25 cellular contexts compared by ENCODE assay signal in genomic region chr10:1128649-1129048, GRCh38.
DNase-seq lines count a peak whose midpoint lies in the region; ATAC-seq, FAIRE-seq and TF ChIP-seq lines count a peak whose summit lies in the region.
"Had no signal": no experiment of that assay in that cellular context is flagged by ENCODE, and none has a peak within 500 bp of the region (broad histone marks: within the 10 kb centered on the region; RNA-seq: fewer than 3 reads in every experiment).

No MANE protein-coding gene starts in this region.

- H3K4me1 ChIP-seq in GM23248 (ENCODE audit: insufficient read depth) = no peaks in the 10 kb centered on the region
- no peaks in the 10 kb centered on the region for H3K4me1 ChIP-seq in GM12878 (ENCODE audit: control insufficient read depth, insufficient read depth, low read length)
- H3K4me1 ChIP-seq: BE2C had no signal

- peaks cover 11% of the 10 kb centered on the region for H3K4me1 Mint-ChIP-seq in activated CD4-positive, alpha-beta memory T cell treated with anti-CD3 and anti-CD28 coated beads, Interleukin-2, amount 10 ng/mL, durations not matched to agents 7 days and 5 days
- peaks cover 5% of the 10 kb centered on the region for H3K4me1 Mint-ChIP-seq in activated CD4-positive, alpha-beta memory T cell treated with anti-CD3 and anti-CD28 coated beads for 36 hours (ENCODE audit: low read depth)
- H3K4me1 Mint-ChIP-seq: CD14-positive monocyte had no signal

- TF ChIP-seq POLR2A in GM12878 (IDR thresholded peaks at IDR 0.05; ENCODE audit: low read depth, low read length) = no peak

- H3K36me3 ChIP-seq in GM23248 (ENCODE audit: low read depth) (peaks cover 27% of the 10 kb centered on the region), GM12878 (ENCODE audit: control insufficient read depth in 2 of 2, insufficient read depth in 2 of 2, low read length in 1 of 2) (peaks cover 23 to 24% of the 10 kb centered on the region in 2 experiments)

- H4K20me1 ChIP-seq in GM23248 (ENCODE audit: insufficient read depth) = no peaks in the 10 kb centered on the region
- no peaks in the 10 kb centered on the region for H4K20me1 ChIP-seq in GM12878 (ENCODE audit: control insufficient read depth, insufficient read depth)

- no peaks in the 10 kb centered on the region for H3K27me3 Mint-ChIP-seq in activated CD4-positive, alpha-beta memory T cell treated with anti-CD3 and anti-CD28 coated beads, Interleukin-2, amount 10 ng/mL, durations not matched to agents 7 days and 5 days
- H3K27me3 Mint-ChIP-seq in activated CD4-positive, alpha-beta memory T cell treated with anti-CD3 and anti-CD28 coated beads for 36 hours = no peaks in the 10 kb centered on the region
- H3K27me3 Mint-ChIP-seq: CD4-positive, alpha-beta T cell; CD8-positive, alpha-beta memory T cell had no signal

- H3K9me3 ChIP-seq in GM23248 (ENCODE audit: low read depth) = no peaks in the 10 kb centered on the region
- H3K9me3 ChIP-seq in GM12878 (replicated peaks; ENCODE audit: control insufficient read depth, insufficient read depth, low read length) = no peaks in the 10 kb centered on the region
- H3K9me3 ChIP-seq: BE2C had no signal

- WGBS in GM23248 (ENCODE audit: low coverage in 1 of 2, low lambda C conversion rate in 2 of 2, missing lambda C conversion rate in 2 of 2), 2 experiments = 93% methylated on average over 20 to 21 of the region's 21 CpGs
- WGBS in GM12878 (ENCODE audit: insufficient coverage, insufficient replicate concordance, low lambda C conversion rate, missing lambda C conversion rate) = 98% methylated on average over 21 of the region's 21 CpGs

- FAIRE-seq in GM12878 (lab: Jason Lieb, UNC) = no peak
- FAIRE-seq: A204.1, D721Med, GM12892, GM19239, H54 had no signal

- BruUV-seq in GM12878 (replicated peaks; lab: Mats Ljungman, UMichigan) = no TSS peak

- SMC1A ChIA-PET in GM12878 (lab: Charles Lee; ENCODE audit: uncharacterized antibody, unreplicated experiment) = no interaction called here

- no peak for ATAC-seq in GM12878

- H3K4me2 ChIP-seq in GM23248 (ENCODE audit: unreplicated experiment) (no peak overlapping the region), GM12878 (ENCODE audit: control insufficient read depth, insufficient read depth) (no peak overlapping the region)
- H3K4me2 ChIP-seq: BLaER1 treated with 17β-estradiol and CSF1 and Interleukin-3, amounts not matched to agents 10 nM and 100 nM had no signal

- no peak overlapping the region for H3K4me3 Mint-ChIP-seq in activated CD4-positive, alpha-beta memory T cell treated with anti-CD3 and anti-CD28 coated beads, Interleukin-2, amount 10 ng/mL, durations not matched to agents 7 days and 5 days
- no peak overlapping the region for H3K4me3 Mint-ChIP-seq in activated CD4-positive, alpha-beta memory T cell treated with anti-CD3 and anti-CD28 coated beads for 36 hours
- H3K4me3 Mint-ChIP-seq: CD14-positive monocyte; CD4-positive, alpha-beta T cell; CD8-positive, alpha-beta memory T cell had no signal

- no peaks in the 10 kb centered on the region for H3K27me3 ChIP-seq in GM23248 (replicated peaks; ENCODE audit: insufficient read depth)
- H3K27me3 ChIP-seq in GM12878 (replicated peaks in 1 of 2; ENCODE audit: control insufficient read depth in 2 of 2, insufficient read depth in 2 of 2, low read length in 1 of 2) = no peaks in the 10 kb centered on the region
- H3K27me3 ChIP-seq: BE2C; BLaER1 treated with 17β-estradiol and CSF1 and Interleukin-3, amounts not matched to agents 10 nM and 100 nM had no signal

- CTCF ChIA-PET in activated CD4-positive, alpha-beta memory T cell treated with anti-CD3 and anti-CD28 coated beads, Interleukin-2, amount 10 ng/mL, durations not matched to agents 7 days and 5 days (lab: Charles Lee) = interaction anchor here (1.8 kb wide), 1 partner anchor 19 kb away, joined by 4 read pairs; no protein-coding TSS in a partner anchor
- CTCF ChIA-PET in activated CD4-positive, alpha-beta memory T cell treated with anti-CD3 and anti-CD28 coated beads for 36 hours (lab: Charles Lee) = no interaction called here
- CTCF ChIA-PET in GM12878 (lab: Yijun Ruan, JAX) = no interaction called here

- H3K27ac Mint-ChIP-seq in activated CD4-positive, alpha-beta memory T cell treated with anti-CD3 and anti-CD28 coated beads, Interleukin-2, amount 10 ng/mL, durations not matched to agents 7 days and 5 days = no peak overlapping the region
- H3K27ac Mint-ChIP-seq in activated CD4-positive, alpha-beta memory T cell treated with anti-CD3 and anti-CD28 coated beads for 36 hours = no peak overlapping the region
- H3K27ac Mint-ChIP-seq: CD14-positive monocyte; CD4-positive, alpha-beta T cell had no signal

- TF ChIP-seq RAD21 in GM12878 (IDR thresholded peaks at IDR 0.05; ENCODE audit: insufficient read depth, low read depth, low read length) = no peak

- in situ Hi-C loops in GM23248 (cut with MboI) (no loop called here), GM12878 (cut with MboI) (no loop called here)

- DNase-seq in activated CD4-positive, alpha-beta memory T cell treated with anti-CD3 and anti-CD28 coated beads, Interleukin-2, amount 10 ng/mL, durations not matched to agents 7 days and 5 days = peak; percentile 12
- DNase-seq in activated CD4-positive, alpha-beta memory T cell treated with anti-CD3 and anti-CD28 coated beads for 36 hours = no peak
- DNase-seq in GM23248 (peak; percentile 9), GM12878 (ENCODE audit: low read depth, low spot score) (no peak), islet precursor cell (peak; percentile 22), inferior parietal cortex (ENCODE audit: extremely low spot score) (no peak), DMS79 treated with DMSO at 0.1 percent for 48 hours (lab: John Stamatoyannopoulos, UW) (no peak), NCI-H82 treated with DMSO at 0.1 percent for 48 hours (lab: John Stamatoyannopoulos, UW; ENCODE audit: unreplicated experiment) (no peak)
- DNase-seq: AML-193; BE2C; CD4-positive, alpha-beta T cell; CD8-positive, alpha-beta memory T cell; DMS 273 treated with DMSO at 0.1 percent for 48 hours; DMS79; GF-D8; GOT3; HCEC 1CT had no signal

- POLR2A ChIA-PET in activated CD4-positive, alpha-beta memory T cell treated with anti-CD3 and anti-CD28 coated beads, Interleukin-2, amount 10 ng/mL, durations not matched to agents 7 days and 5 days (lab: Charles Lee) = no interaction called here
- POLR2A ChIA-PET in activated CD4-positive, alpha-beta memory T cell treated with anti-CD3 and anti-CD28 coated beads for 36 hours (lab: Charles Lee) = no interaction called here
- POLR2A ChIA-PET in GM12878 (lab: Charles Lee) = no interaction called here

- H3K9me2 ChIP-seq in GM23248 (ENCODE audit: insufficient read depth) = no peaks in the 10 kb centered on the region

- H2AFZ ChIP-seq in GM23248 (no peak overlapping the region), GM12878 (ENCODE audit: control insufficient read depth, low read depth, low read length) (no peak overlapping the region)

- no peak for TF ChIP-seq EP300 in GM12878 (IDR thresholded peaks at IDR 0.05; ENCODE audit: borderline replicate concordance in 1 of 2, control insufficient read depth in 1 of 2, low read depth in 2 of 2, low read length in 2 of 2)

- intact Hi-C loops in activated CD4-positive, alpha-beta memory T cell treated with anti-CD3 and anti-CD28 coated beads for 36 hours (cut with micrococcal nuclease) = no loop called here
- intact Hi-C loops in GM12878 (cut with micrococcal nuclease; ENCODE audit: unreplicated experiment) = no loop called here

- peaks cover 6% of the 10 kb centered on the region for H3K79me2 ChIP-seq in GM23248 (ENCODE audit: insufficient read depth)
- no peaks in the 10 kb centered on the region for H3K79me2 ChIP-seq in GM12878 (ENCODE audit: control insufficient read depth, insufficient read depth, low read length)

- peaks cover 70% of the 10 kb centered on the region for H3K36me3 Mint-ChIP-seq in activated CD4-positive, alpha-beta memory T cell treated with anti-CD3 and anti-CD28 coated beads, Interleukin-2, amount 10 ng/mL, durations not matched to agents 7 days and 5 days (ENCODE audit: low read depth)
- H3K36me3 Mint-ChIP-seq in activated CD4-positive, alpha-beta memory T cell treated with anti-CD3 and anti-CD28 coated beads for 36 hours = peaks cover 59% of the 10 kb centered on the region

- TF ChIP-seq CTCF in GM12878 (IDR thresholded peaks at IDR 0.05 in 2 of 3, conservative IDR thresholded peaks at IDR 0.05 in 1 of 3; ENCODE audit: control insufficient read depth in 2 of 3, extremely low read depth in 1 of 3, insufficient read depth in 1 of 3, low read depth in 3 of 3, low read length in 3 of 3) = no peak

- no peak overlapping the region for H3K27ac ChIP-seq in GM23248
- H3K27ac ChIP-seq in GM12878 (ENCODE audit: control insufficient read depth, insufficient read depth) = no peak overlapping the region
- H3K27ac ChIP-seq: 22Rv1; BLaER1 treated with 17β-estradiol and CSF1 and Interleukin-3, amounts not matched to agents 10 nM and 100 nM had no signal

- no peak overlapping the region for H3K9ac ChIP-seq in GM23248
- H3K9ac ChIP-seq in GM12878 (ENCODE audit: control insufficient read depth, insufficient read depth, low read length) = no peak overlapping the region
- H3K9ac ChIP-seq: BLaER1 treated with 17β-estradiol and CSF1 and Interleukin-3, amounts not matched to agents 10 nM and 100 nM had no signal

- H3K9me3 Mint-ChIP-seq in activated CD4-positive, alpha-beta memory T cell treated with anti-CD3 and anti-CD28 coated beads, Interleukin-2, amount 10 ng/mL, durations not matched to agents 7 days and 5 days = no peaks in the 10 kb centered on the region
- no peaks in the 10 kb centered on the region for H3K9me3 Mint-ChIP-seq in activated CD4-positive, alpha-beta memory T cell treated with anti-CD3 and anti-CD28 coated beads for 36 hours
- H3K9me3 Mint-ChIP-seq: CD14-positive monocyte; CD4-positive, alpha-beta T cell; CD8-positive, alpha-beta memory T cell had no signal

- H3K4me3 ChIP-seq in GM23248 (no peak overlapping the region), GM12878 (no peak overlapping the region)
- H3K4me3 ChIP-seq: BLaER1 treated with 17β-estradiol and CSF1 and Interleukin-3, amounts not matched to agents 10 nM and 100 nM had no signal

- RAD21 ChIA-PET in GM12878 (lab: Charles Lee; ENCODE audit: unreplicated experiment) = interaction anchor here (0.7 kb wide), 1 partner anchor 43 kb away, joined by 3 read pairs; no protein-coding TSS in a partner anchor

- H3F3A ChIP-seq in GM23248 (ENCODE audit: insufficient read depth) = 0 out of 2 replicates have a peak, but pooled peaks cover 3% of the 10 kb centered on the region

TF ChIP-seq in GM12878, 131 proteins besides CTCF, POLR2A, EP300 and RAD21 (continues in another document):
- no peak for TF ChIP-seq CREB1 (IDR thresholded peaks at IDR 0.05; ENCODE audit: low read depth)

Comparison
In these comparisons a context has a peak if more than half of its experiments do, and no peak if none do; other contexts are left out.
1. DNase-seq: peak in activated CD4-positive, alpha-beta memory T cell treated with anti-CD3 and anti-CD28 coated beads, Interleukin-2, amount 10 ng/mL, durations not matched to agents 7 days and 5 days (single experiment), GM23248 (single experiment) and islet precursor cell (single experiment); none in activated CD4-positive, alpha-beta memory T cell treated with anti-CD3 and anti-CD28 coated beads for 36 hours (single experiment), GM12878 (single experiment), inferior parietal cortex (single experiment), DMS79 treated with DMSO at 0.1 percent for 48 hours (single experiment) and NCI-H82 treated with DMSO at 0.1 percent for 48 hours (single experiment).